ENCODE assay signal across 24 cellular contexts in the genomic region with DNA sequence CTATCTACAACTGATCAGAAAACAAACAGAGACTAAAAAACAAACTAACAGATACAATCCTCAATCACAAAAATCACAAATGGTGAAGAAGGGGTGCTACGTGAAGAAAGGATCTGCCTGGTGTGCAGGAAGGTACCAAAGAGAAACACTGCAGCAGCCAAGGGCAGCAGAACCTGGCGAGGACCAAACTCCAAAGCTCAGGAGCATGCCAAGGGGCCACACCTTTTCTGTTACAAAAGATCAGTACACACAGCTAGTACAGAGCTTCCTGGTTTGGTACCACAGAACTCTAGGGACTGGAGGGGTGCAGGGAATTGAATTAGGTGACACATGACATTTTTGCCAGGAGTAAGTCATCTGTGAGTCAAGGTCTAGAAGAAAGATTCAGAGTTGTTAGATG.
"Had no signal": no experiment of that assay in that cellular context is flagged by ENCODE, and none has a peak within 500 bp of the region (broad histone marks: within the 10 kb centered on the region; RNA-seq: fewer than 3 reads in every experiment).

No MANE protein-coding gene starts in this region.

- H3K9me3 ChIP-seq: ovary, right lobe of liver, suprapubic skin, thoracic aorta, upper lobe of left lung, vagina had no signal

- H3K27me3 ChIP-seq: left lung, ovary, right atrium auricular region, right lobe of liver, suprapubic skin, tibial nerve, upper lobe of left lung, vagina had no signal

- FAIRE-seq: keratinocyte had no signal

- H3K36me3 ChIP-seq: left lung, lower lobe of right lung, ovary, right atrium auricular region, right lobe of liver, suprapubic skin, thoracic aorta, tibial nerve, upper lobe of left lung, vagina had no signal

- DNase-seq: hippocampal formation; kidney glomerular epithelial cell; left cardiac atrium; left lung; lower lobe of right lung; mammary epithelial cell; mesenchymal stem cell; naive thymus-derived CD4-positive, alpha-beta T cell; ovary; right lobe of liver; stimulated activated CD4-positive, alpha-beta T cell treated with anti-CD3 and anti-CD28 coated beads, Interleukin-12 subunit alpha, Interleukin-12 subunit beta, amount 100 ng/mL, for 4 hours; stimulated activated CD4-positive, alpha-beta T cell treated with anti-CD3 and anti-CD28 coated beads, Interleukin-15, amount 100 ng/mL, for 24 hours; stimulated activated CD4-positive, alpha-beta T cell treated with anti-CD3 and anti-CD28 coated beads, Interleukin-2, amount 100 ng/mL, for 24 hours; stimulated activated CD4-positive, alpha-beta T cell treated with anti-CD3 and anti-CD28 coated beads, Interleukin-4, amount 100 ng/mL, for 24 hours; stimulated activated naive CD4-positive, alpha-beta T cell; upper lobe of left lung had no signal

- ATAC-seq: left cardiac atrium; left lung; lower lobe of right lung; naive thymus-derived CD4-positive, alpha-beta T cell; natural killer cell treated with Interleukin-12 subunit alpha and Interleukin-12 subunit beta and Interleukin-15 and Interleukin-18, amount 100 ng/mL, for 72 hours; right lobe of liver; stimulated activated effector memory CD8-positive, alpha-beta T cell treated with anti-CD3 and anti-CD28 coated beads, Interleukin-12 subunit alpha, Interleukin-12 subunit beta, amount 100 ng/mL, for 72 hours had no signal

- H3K27ac ChIP-seq: left lung, lower lobe of right lung, ovary, right atrium auricular region, right lobe of liver, suprapubic skin, thoracic aorta, tibial nerve, upper lobe of left lung, vagina had no signal

- H3K4me1 ChIP-seq: left lung, lower lobe of right lung, right atrium auricular region, right lobe of liver, suprapubic skin, tibial nerve, upper lobe of left lung, vagina had no signal

- H3K4me3 ChIP-seq: left lung, lower lobe of right lung, ovary, right atrium auricular region, right lobe of liver, suprapubic skin, thoracic aorta, tibial nerve, upper lobe of left lung, vagina had no signal
